9 cellular contexts compared by ENCODE assay signal in genomic region chr17:50063516-50064252, GRCh38. TPM values are rescaled to one million over a fixed set of nuclear protein-coding genes. Genes with fewer than 3 reads are reported as not detected.
DNase-seq lines count a peak whose midpoint lies in the region; ATAC-seq and TF ChIP-seq lines count a peak whose summit lies in the region.
"Had no signal": no experiment of that assay in that cellular context is flagged by ENCODE, and none has a peak within 500 bp of the region (broad histone marks: within the 10 kb centered on the region; RNA-seq: fewer than 3 reads in every experiment).

No MANE protein-coding gene starts in this region.

- no peak overlapping the region for H4K12ac ChIP-seq in trophoblast cell (ENCODE audit: low read depth, low read length)

- H4K91ac ChIP-seq in trophoblast cell (ENCODE audit: low read depth, low read length): peak overlapping the region; percentile 80

- peaks cover 15% of the 10 kb centered on the region for H3K79me1 ChIP-seq in trophoblast cell (ENCODE audit: low read length)

- H2BK5ac ChIP-seq in trophoblast cell (ENCODE audit: low read depth, low read length, poor library complexity): no peak overlapping the region

- peak overlapping the region; percentile 69 for H3K18ac ChIP-seq in trophoblast cell (ENCODE audit: low read length)

- H3K4me2 ChIP-seq in PC-3 (ENCODE audit: low read length): peak overlapping the region; percentile 97
- H3K4me2 ChIP-seq in trophoblast cell (ENCODE audit: low read length): no peak overlapping the region

- no peak overlapping the region for H3K23ac ChIP-seq in trophoblast cell (ENCODE audit: low read length)

- peak overlapping the region; percentile 9 for H4K8ac ChIP-seq in trophoblast cell (ENCODE audit: low read depth, low read length)

- no peaks in the 10 kb centered on the region for H3K9me2 ChIP-seq in PC-3 (replicated peaks; ENCODE audit: low read length)

- no peaks in the 10 kb centered on the region for H3K27me3 ChIP-seq in PC-3 (ENCODE audit: low read length)
- H3K27me3 ChIP-seq in trophoblast cell (ENCODE audit: insufficient read depth, low read length): no peaks in the 10 kb centered on the region

- H3K9me3 ChIP-seq in PC-3 (ENCODE audit: low read length): no peaks in the 10 kb centered on the region
- H3K9me3 ChIP-seq in trophoblast cell (ENCODE audit: insufficient read depth, low read depth, low read length): no peaks in the 10 kb centered on the region

- POLR2A ChIA-PET in PC-3 (lab: Charles Lee; ENCODE audit: unreplicated experiment): interaction anchor here (1.2 to 1.5 kb wide), 3 partner anchors 8 to 37 kb away, joined by 8 to 27 read pairs (median 10); partner anchors contain the start of gene ITGA3

- TSS peak; percentile 0 for BruUV-seq in PC-3 (replicated peaks; lab: Mats Ljungman, UMichigan)

- peaks cover 91% of the 10 kb centered on the region for H3K79me2 ChIP-seq in PC-3 (ENCODE audit: low read length)
- peaks cover 1% of the 10 kb centered on the region for H3K79me2 ChIP-seq in trophoblast cell (ENCODE audit: control insufficient read depth, insufficient read depth, low read length, poor library complexity)

- peak overlapping the region; percentile 21 for H3K4ac ChIP-seq in trophoblast cell (ENCODE audit: low read depth, low read length)

- peaks cover 39% of the 10 kb centered on the region for H3K36me3 ChIP-seq in PC-3 (ENCODE audit: low read depth, low read length)
- peaks cover 12% of the 10 kb centered on the region in 2 experiments for H3K36me3 ChIP-seq in trophoblast cell (ENCODE audit: control insufficient read depth in 1 of 2, insufficient read depth in 2 of 2, low read length in 2 of 2)

- no peak for TF ChIP-seq CTCF in PC-3 (conservative IDR thresholded peaks at IDR 0.05; ENCODE audit: low read depth, low read length)

- CTCF ChIA-PET in PC-3 (lab: Charles Lee): interaction anchor here (0.6 to 1.6 kb wide), 5 partner anchors 16 to 1372 kb away, joined by 3 to 14 read pairs (median 4); no protein-coding TSS in a partner anchor

- H3K9ac ChIP-seq in PC-3 (ENCODE audit: low read length) (peak overlapping the region; percentile 76), trophoblast cell (ENCODE audit: low read length) (no peak overlapping the region)

- ATAC-seq in PC-3 (no peak), GM21529 (IDR thresholded peaks at IDR 0.05; ENCODE audit: unreplicated experiment) (no peak)

- H2AFZ ChIP-seq in PC-3 (ENCODE audit: low read length) (no peak overlapping the region), trophoblast cell (ENCODE audit: insufficient read depth, low read length, poor library complexity) (no peak overlapping the region)

- H2BK120ac ChIP-seq in trophoblast cell (ENCODE audit: insufficient read depth, low read length, poor library complexity): peak overlapping the region; percentile 62

- peak overlapping the region; percentile 96 for H3K27ac ChIP-seq in PC-3 (ENCODE audit: low read length)
- H3K27ac ChIP-seq in epithelial cell of prostate: peak overlapping the region; percentile 100
- peak overlapping the region; percentile 73 for H3K27ac ChIP-seq in trophoblast cell (ENCODE audit: low read depth, low read length)

- intact Hi-C loops in PC-3 (cut with micrococcal nuclease): loop anchor here (2.0 kb wide), 2 partner anchors 23 to 31 kb away; partner anchors contain the start of gene PDK2

- peak overlapping the region; percentile 32 for H3K14ac ChIP-seq in trophoblast cell (ENCODE audit: low read length)

- peak overlapping the region; percentile 92 for H2AK5ac ChIP-seq in trophoblast cell (ENCODE audit: low read length)

- H4K20me1 ChIP-seq in PC-3 (ENCODE audit: low read length): peaks cover 12% of the 10 kb centered on the region

- DNase-seq in A172 (ENCODE audit: low spot score) (peak; percentile 58), PC-3 (peak; percentile 68), epithelial cell of prostate (ENCODE audit: low read depth, low spot score) (no peak), trophoblast cell (peak; percentile 79 to 84), NCI-H1930 (lab: John Stamatoyannopoulos, UW) (no peak), T-helper 1 cell (no peak), NCI-H345 (lab: John Stamatoyannopoulos, UW) (no peak)
- DNase-seq: NCI-H510A treated with DMSO at 0.1 percent for 48 hours had no signal

- H3K4me1 ChIP-seq in PC-3 (ENCODE audit: insufficient read depth, low read length): peaks cover 84% of the 10 kb centered on the region
- peaks cover 46 to 51% of the 10 kb centered on the region in 2 experiments for H3K4me1 ChIP-seq in trophoblast cell (ENCODE audit: control insufficient read depth in 1 of 2, insufficient read depth in 2 of 2, low read length in 2 of 2)

- H3K4me3 ChIP-seq in PC-3 (ENCODE audit: low read length) (peak overlapping the region; percentile 15; the same call in 1 of the 2 replicates), trophoblast cell (ENCODE audit: low read depth, low read length) (no peak overlapping the region)

- H2BK12ac ChIP-seq in trophoblast cell (ENCODE audit: low read length): peak overlapping the region; percentile 29

- H3F3A ChIP-seq in PC-3 (ENCODE audit: low read length, unreplicated experiment): peaks cover 32% of the 10 kb centered on the region

- WGBS in trophoblast cell (ENCODE audit: extremely low coverage, insufficient coverage, insufficient read length): no CpG with 5 or more reads among the region's 8 CpGs

RNA-seq across cellular contexts. Expression of gene ITGA3, which starts 7.8 kb away (rescaled TPM):
- total RNA-seq in A172 (2014; rRNA removed; shearing (Covaris generic)): 839 and 951 TPM in 2 replicates
- total RNA-seq in PC-3 (2014; rRNA removed): 598 and 763 TPM in 2 replicates
- 63.3 and 65.7 TPM in 2 replicates for polyA plus RNA-seq in trophoblast cell (2013)

RNA-seq across cellular contexts. Expression of gene PDK2, which starts 31.5 kb away (rescaled TPM):
- 13.7 and 13.9 TPM in 2 replicates for total RNA-seq in A172 (2014; rRNA removed; shearing (Covaris generic))
- total RNA-seq in PC-3 (2014; rRNA removed): 31.9 and 37.6 TPM in 2 replicates
- polyA plus RNA-seq in trophoblast cell (2013): 16.1 and 16.2 TPM in 2 replicates

Comparison
In these comparisons a context has a peak if more than half of its experiments do, and no peak if none do; other contexts are left out.
1. DNase-seq: peak in A172 (single experiment), PC-3 (single experiment) and trophoblast cell (2 of 2); none in epithelial cell of prostate (single experiment), NCI-H1930 (0 of 2), T-helper 1 cell (0 of 5) and NCI-H345 (single experiment).
2. Peak in every context shown above with its lines, with median percentiles within 50 percentile points of each other: H3K27ac ChIP-seq.